1 cellular context compared by ENCODE assay signal in the genomic region with DNA sequence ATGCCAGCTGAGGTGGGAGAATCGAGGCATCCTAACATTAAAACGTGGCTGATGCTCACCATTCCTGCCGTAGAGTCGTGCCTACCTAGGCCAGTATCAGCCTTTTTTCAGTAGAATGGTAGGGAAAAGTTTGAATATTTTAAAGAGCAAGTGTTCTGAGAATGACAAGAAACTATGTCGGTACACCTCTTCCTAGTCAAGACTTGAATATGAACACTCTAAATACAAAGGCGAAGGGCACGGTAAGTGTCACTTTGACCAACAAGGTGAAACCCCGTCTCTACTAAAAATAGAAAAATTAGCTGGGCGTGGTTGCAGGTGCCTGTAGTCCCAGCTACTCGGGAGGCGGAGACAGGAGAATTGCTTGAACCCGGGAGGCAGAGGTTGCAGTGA.
A peak's percentile ranks its signal among the peaks of the same experiment; 100 is the strongest.
TF ChIP-seq lines count a peak whose summit lies in the region.

No MANE protein-coding gene starts in this region.

TF ChIP-seq in HepG2, 621 proteins besides CTCF, POLR2A, EP300 and RAD21:
- TF ChIP-seq, protein P1, sequence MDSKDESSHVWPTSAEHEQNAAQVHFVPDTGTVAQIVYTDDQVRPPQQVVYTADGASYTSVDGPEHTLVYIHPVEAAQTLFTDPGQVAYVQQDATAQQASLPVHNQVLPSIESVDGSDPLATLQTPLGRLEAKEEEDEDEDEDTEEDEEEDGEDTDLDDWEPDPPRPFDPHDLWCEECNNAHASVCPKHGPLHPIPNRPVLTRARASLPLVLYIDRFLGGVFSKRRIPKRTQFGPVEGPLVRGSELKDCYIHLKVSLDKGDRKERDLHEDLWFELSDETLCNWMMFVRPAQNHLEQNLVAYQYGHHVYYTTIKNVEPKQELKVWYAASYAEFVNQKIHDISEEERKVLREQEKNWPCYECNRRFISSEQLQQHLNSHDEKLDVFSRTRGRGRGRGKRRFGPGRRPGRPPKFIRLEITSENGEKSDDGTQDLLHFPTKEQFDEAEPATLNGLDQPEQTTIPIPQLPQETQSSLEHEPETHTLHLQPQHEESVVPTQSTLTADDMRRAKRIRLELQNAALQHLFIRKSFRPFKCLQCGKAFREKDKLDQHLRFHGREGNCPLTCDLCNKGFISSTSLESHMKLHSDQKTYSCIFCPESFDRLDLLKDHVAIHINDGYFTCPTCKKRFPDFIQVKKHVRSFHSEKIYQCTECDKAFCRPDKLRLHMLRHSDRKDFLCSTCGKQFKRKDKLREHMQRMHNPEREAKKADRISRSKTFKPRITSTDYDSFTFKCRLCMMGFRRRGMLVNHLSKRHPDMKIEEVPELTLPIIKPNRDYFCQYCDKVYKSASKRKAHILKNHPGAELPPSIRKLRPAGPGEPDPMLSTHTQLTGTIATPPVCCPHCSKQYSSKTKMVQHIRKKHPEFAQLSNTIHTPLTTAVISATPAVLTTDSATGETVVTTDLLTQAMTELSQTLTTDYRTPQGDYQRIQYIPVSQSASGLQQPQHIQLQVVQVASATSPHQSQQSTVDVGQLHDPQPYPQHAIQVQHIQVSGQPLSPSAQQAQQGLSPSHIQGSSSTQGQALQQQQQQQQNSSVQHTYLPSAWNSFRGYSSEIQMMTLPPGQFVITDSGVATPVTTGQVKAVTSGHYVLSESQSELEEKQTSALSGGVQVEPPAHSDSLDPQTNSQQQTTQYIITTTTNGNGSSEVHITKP (CRISPR knock-in tag; IDR thresholded peaks at IDR 0.05; ENCODE audit: low read depth) = 0 out of 2 replicates have a peak, but pooled peaks have one; percentile 1
- TF ChIP-seq ZNF761 (CRISPR knock-in tag; conservative IDR thresholded peaks at IDR 0.05) (no peak), ZNF569 (CRISPR knock-in tag; IDR thresholded peaks at IDR 0.05; ENCODE audit: borderline replicate concordance) (no peak), ZNF460 (CRISPR knock-in tag; IDR thresholded peaks at IDR 0.05; ENCODE audit: borderline replicate concordance) (peak; percentile 61; the same call in 1 of the 2 replicates), MAF1 (CRISPR knock-in tag; IDR thresholded peaks at IDR 0.05; ENCODE audit: borderline replicate concordance) (0 out of 2 replicates have a peak, but pooled peaks have one; percentile 5), KDM6A (CRISPR knock-in tag; IDR thresholded peaks at IDR 0.05; ENCODE audit: low read depth) (no peak), HNRNPUL1 (IDR thresholded peaks at IDR 0.05; ENCODE audit: low read depth, low read length) (no peak), ZNF446 (CRISPR knock-in tag; IDR thresholded peaks at IDR 0.05) (no peak), TBX2 (CRISPR knock-in tag; IDR thresholded peaks at IDR 0.05; ENCODE audit: borderline replicate concordance) (no peak), NCOA1 (CRISPR knock-in tag; IDR thresholded peaks at IDR 0.05) (0 out of 2 replicates have a peak, but pooled peaks have one; percentile 13)
- TF ChIP-seq, protein P2, sequence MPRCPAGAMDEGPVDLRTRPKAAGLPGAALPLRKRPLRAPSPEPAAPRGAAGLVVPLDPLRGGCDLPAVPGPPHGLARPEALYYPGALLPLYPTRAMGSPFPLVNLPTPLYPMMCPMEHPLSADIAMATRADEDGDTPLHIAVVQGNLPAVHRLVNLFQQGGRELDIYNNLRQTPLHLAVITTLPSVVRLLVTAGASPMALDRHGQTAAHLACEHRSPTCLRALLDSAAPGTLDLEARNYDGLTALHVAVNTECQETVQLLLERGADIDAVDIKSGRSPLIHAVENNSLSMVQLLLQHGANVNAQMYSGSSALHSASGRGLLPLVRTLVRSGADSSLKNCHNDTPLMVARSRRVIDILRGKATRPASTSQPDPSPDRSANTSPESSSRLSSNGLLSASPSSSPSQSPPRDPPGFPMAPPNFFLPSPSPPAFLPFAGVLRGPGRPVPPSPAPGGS (CRISPR knock-in tag; IDR thresholded peaks at IDR 0.05) = no peak
